Comparison of ENCODE assay signal across 27 cellular contexts in the genomic region with DNA sequence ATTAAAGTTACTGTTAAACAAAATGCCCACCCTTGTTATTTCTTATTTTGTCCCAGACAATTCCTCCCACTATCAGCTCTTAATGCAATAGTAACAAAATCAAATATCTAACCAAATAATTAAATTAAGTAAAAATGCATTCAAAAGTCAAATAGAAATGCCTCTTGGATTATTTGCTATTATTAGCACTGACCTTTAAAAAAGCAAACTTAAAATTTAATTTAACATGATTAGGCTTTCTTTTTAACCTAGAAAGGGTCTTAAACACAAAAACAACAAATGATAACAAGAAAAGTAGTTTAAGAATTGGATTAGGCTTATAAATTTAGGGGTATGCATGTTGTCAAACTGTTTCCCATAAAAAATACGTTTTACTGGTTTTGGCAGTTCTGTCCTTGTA.
DNase-seq lines count a peak whose midpoint lies in the region; ATAC-seq, FAIRE-seq and TF ChIP-seq lines count a peak whose summit lies in the region.
"Had no signal": no experiment of that assay in that cellular context is flagged by ENCODE, and none has a peak within 500 bp of the region (broad histone marks: within the 10 kb centered on the region; RNA-seq: fewer than 3 reads in every experiment).

No MANE protein-coding gene starts in this region.

- peaks cover 18% of the 10 kb centered on the region for H3K36me3 Mint-ChIP-seq in effector memory CD8-positive, alpha-beta T cell (ENCODE audit: insufficient read depth)

- H3K27ac Mint-ChIP-seq in effector memory CD8-positive, alpha-beta T cell, result no peak overlapping the region
- H3K27ac Mint-ChIP-seq: CD14-positive monocyte; CD4-positive, CD25-positive, alpha-beta regulatory T cell had no signal

- ATAC-seq in A549 (no peak), left lobe of liver (no peak), GM18868 (IDR thresholded peaks at IDR 0.05; ENCODE audit: unreplicated experiment) (no peak)
- no peak for ATAC-seq in effector memory CD8-positive, alpha-beta T cell (replicated peaks)
- ATAC-seq: GM12878 had no signal

- H3K9ac ChIP-seq in kidney (ENCODE audit: low read length in 2 of 2), result no peak overlapping the region
- H3K9ac ChIP-seq: BLaER1 had no signal

- H3K27me3 Mint-ChIP-seq in effector memory CD8-positive, alpha-beta T cell, result no peaks in the 10 kb centered on the region
- H3K27me3 Mint-ChIP-seq: CD4-positive, alpha-beta memory T cell; CD4-positive, CD25-positive, alpha-beta regulatory T cell; CD8-positive, alpha-beta memory T cell had no signal

- FAIRE-seq in A204.1 (lab: Jason Lieb, UNC), result peak; percentile 6
- FAIRE-seq in A549 (lab: Jason Lieb, UNC), result peak; percentile 28
- peak; percentile 24 for FAIRE-seq in colon (lab: Jason Lieb, UNC)
- peak; percentile 11 for FAIRE-seq in kidney (lab: Jason Lieb, UNC)
- FAIRE-seq: GM12892, GM18507 had no signal

- POLR2A ChIA-PET in A549 (lab: Yijun Ruan, JAX), result no interaction called here

- TF ChIP-seq EP300 in A549 (IDR thresholded peaks at IDR 0.05), result no peak

- no peak overlapping the region for H3K4me2 ChIP-seq in A549
- H3K4me2 ChIP-seq: BLaER1 had no signal

- no peaks in the 10 kb centered on the region for H3K9me3 ChIP-seq in A549
- H3K9me3 ChIP-seq in kidney (ENCODE audit: control insufficient read depth in 1 of 2, low read length in 2 of 2), result peaks cover 0 to 3% of the 10 kb centered on the region in 2 donors
- H3K9me3 ChIP-seq: BE2C, BLaER1 had no signal

- no peaks in the 10 kb centered on the region for H3K9me3 Mint-ChIP-seq in effector memory CD8-positive, alpha-beta T cell

- WGBS in A549 (ENCODE audit: missing lambda C conversion rate), result 72% methylated on average over 1 of the region's 1 CpG

- no peak for TF ChIP-seq CTCF in A549 (IDR thresholded peaks at IDR 0.05)
- no peak for TF ChIP-seq CTCF in kidney (IDR thresholded peaks at IDR 0.05; ENCODE audit: borderline replicate concordance, extremely low read depth, insufficient read depth)

- no peak for DNase-seq in A549 (ENCODE audit: low read depth in 1 of 2, low spot score in 1 of 2)
- no peak for DNase-seq in kidney
- DNase-seq in left lobe of liver (ENCODE audit: low spot score), result no peak
- no peak for DNase-seq in effector memory CD8-positive, alpha-beta T cell
- DNase-seq: 8988T; ACHN; BE2C; C1 segment of cervical spinal cord; CD4-positive, alpha-beta memory T cell; CD4-positive, CD25-positive, alpha-beta regulatory T cell; CD8-positive, alpha-beta memory T cell; COR-L47; DMS 273 treated with DMSO at 0.1 percent for 48 hours; DMS153; DMS53; DMS79; DND-41; EL; GDM1 had no signal

- H3K4me3 Mint-ChIP-seq in effector memory CD8-positive, alpha-beta T cell, result no peak overlapping the region
- H3K4me3 Mint-ChIP-seq: CD14-positive monocyte; CD4-positive, alpha-beta memory T cell; CD4-positive, CD25-positive, alpha-beta regulatory T cell; CD8-positive, alpha-beta memory T cell had no signal

- CTCF ChIA-PET in A549 (lab: Yijun Ruan, JAX), result no interaction called here

- no peak for TF ChIP-seq RAD21 in A549 (conservative IDR thresholded peaks at IDR 0.05 in 1 of 2, IDR thresholded peaks at IDR 0.05 in 1 of 2)

- intact Hi-C loops in kidney (cut with DNase I), result no loop called here

- H3K4me3 ChIP-seq in A549, result no peak overlapping the region
- H3K4me3 ChIP-seq in kidney (ENCODE audit: low read length in 2 of 2), result no peak overlapping the region
- H3K4me3 ChIP-seq: BLaER1, GM12878 had no signal

- peaks cover 4 to 8% of the 10 kb centered on the region in 2 donors for H3K4me1 Mint-ChIP-seq in effector memory CD8-positive, alpha-beta T cell (ENCODE audit: low read depth in 2 of 2)
- H3K4me1 Mint-ChIP-seq: CD14-positive monocyte had no signal

- H3K36me3 ChIP-seq in kidney (ENCODE audit: control insufficient read depth in 1 of 2, insufficient read depth in 2 of 2, low read length in 2 of 2), result no peaks in the 10 kb centered on the region

- no peak overlapping the region for H3K27ac ChIP-seq in A549
- no peak overlapping the region for H3K27ac ChIP-seq in kidney (ENCODE audit: low read depth in 2 of 2, low read length in 2 of 2)
- H3K27ac ChIP-seq: BLaER1 had no signal

- H3K4me1 ChIP-seq in A549 (no peaks in the 10 kb centered on the region), kidney (ENCODE audit: control insufficient read depth in 1 of 2, insufficient read depth in 1 of 2, low read depth in 1 of 2, low read length in 2 of 2) (no peaks in the 10 kb centered on the region)
- H3K4me1 ChIP-seq: BLaER1 had no signal

- no peak for TF ChIP-seq POLR2A in A549 (IDR thresholded peaks at IDR 0.05; ENCODE audit: low read length)

TF ChIP-seq in A549, 52 proteins besides CTCF, POLR2A, EP300 and RAD21:
- TF ChIP-seq HOXA7 (CRISPR knock-in tag; IDR thresholded peaks at IDR 0.05), result no peak
